ENCODE assay signal across 11 cellular contexts in the genomic region with DNA sequence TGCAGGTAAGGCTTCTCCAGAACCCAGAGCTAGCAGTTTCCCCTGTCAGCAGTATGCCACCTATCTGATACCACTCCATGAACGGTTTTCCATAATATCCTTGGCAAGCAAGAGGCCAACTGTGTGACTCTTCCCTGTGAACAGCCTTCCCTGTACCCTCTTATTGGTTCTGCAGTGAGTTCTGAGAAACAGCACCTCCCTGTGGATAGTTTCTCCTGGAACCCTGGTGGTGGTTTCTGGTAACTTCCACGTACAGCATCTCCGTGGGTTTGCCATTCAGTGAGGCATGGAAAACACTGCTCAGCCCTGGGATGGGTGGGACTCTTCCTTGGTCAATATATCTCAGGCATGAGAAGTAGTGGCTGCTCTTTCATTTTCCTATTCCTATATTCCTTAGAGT. TPM values are rescaled to one million over a fixed set of nuclear protein-coding genes. Genes with fewer than 3 reads are reported as not detected.
DNase-seq lines count a peak whose midpoint lies in the region; ATAC-seq and TF ChIP-seq lines count a peak whose summit lies in the region.
"Had no signal": no experiment of that assay in that cellular context is flagged by ENCODE, and none has a peak within 500 bp of the region (broad histone marks: within the 10 kb centered on the region; RNA-seq: fewer than 3 reads in every experiment).

No MANE protein-coding gene starts in this region.

- CTCF ChIA-PET in Calu3 (lab: Charles Lee) = interaction anchor here (0.5 kb wide), 1 partner anchor 291 kb away, joined by 3 read pairs; no protein-coding TSS in a partner anchor

- no peaks in the 10 kb centered on the region for H3K36me3 Mint-ChIP-seq in Calu3 (ENCODE audit: insufficient read depth, unreplicated experiment)

- no peaks in the 10 kb centered on the region for H3K27me3 Mint-ChIP-seq in Calu3 (ENCODE audit: unreplicated experiment)

- peaks cover 2% of the 10 kb centered on the region for H3K9me3 Mint-ChIP-seq in Calu3 (ENCODE audit: low read depth, unreplicated experiment)

- no peaks in the 10 kb centered on the region for H3K4me1 Mint-ChIP-seq in Calu3 (ENCODE audit: low read depth, unreplicated experiment)

- H3K27ac Mint-ChIP-seq in Calu3 (ENCODE audit: unreplicated experiment) = no peak overlapping the region

- TF ChIP-seq CTCF in Calu3 (IDR thresholded peaks at IDR 0.05; ENCODE audit: unreplicated experiment) = peak; percentile 44

- no peak overlapping the region for H3K4me3 Mint-ChIP-seq in Calu3 (ENCODE audit: low read depth, unreplicated experiment)

- BruUV-seq in Calu3 (replicated peaks; lab: Mats Ljungman, UMichigan) = no TSS peak

- intact Hi-C loops in Calu3 (cut with micrococcal nuclease; ENCODE audit: unreplicated experiment) = no loop called here
- intact Hi-C loops in posterior cingulate gyrus (cut with DNase I) = no loop called here
- intact Hi-C loops in cardiac septum (cut with DNase I) = no loop called here

- ATAC-seq in GM19023 (IDR thresholded peaks at IDR 0.05; ENCODE audit: unreplicated experiment) = no peak
- no peak for ATAC-seq in HG03135 (IDR thresholded peaks at IDR 0.05; ENCODE audit: unreplicated experiment)
- ATAC-seq: left lobe of liver had no signal

- DNase-seq in Calu3 (peak; percentile 17), H4 (ENCODE audit: low spot score) (peak; percentile 11), RKO (ENCODE audit: low spot score) (peak; percentile 16), islet precursor cell (peak; percentile 63), posterior cingulate gyrus (no peak), cardiac septum (ENCODE audit: low spot score) (no peak)
- DNase-seq: DMS79, sigmoid colon had no signal

RNA-seq across cellular contexts. Expression of a gene that starts 19.4 kb away (rescaled TPM):
- total RNA-seq in Calu3 (2022) (not detected in 2 replicates), cardiac septum (0.46 TPM)
- total RNA-seq in H4 (2014; rRNA removed; shearing (Covaris generic)) = 0.12 TPM in 1 of 2 replicates, not detected in the other

Comparison
In these comparisons a context has a peak if more than half of its experiments do, and no peak if none do; other contexts are left out.
1. DNase-seq: peak in Calu3 (single experiment), H4 (single experiment), RKO (single experiment) and islet precursor cell (single experiment); none in posterior cingulate gyrus (0 of 10) and cardiac septum (single experiment).